Comparison of ENCODE assay signal across 25 cellular contexts in genomic region chr9:70947086-70947485, GRCh38.
DNase-seq lines count a peak whose midpoint lies in the region; ATAC-seq and TF ChIP-seq lines count a peak whose summit lies in the region.
"Had no signal": no experiment of that assay in that cellular context is flagged by ENCODE, and none has a peak within 500 bp of the region (broad histone marks: within the 10 kb centered on the region; RNA-seq: fewer than 3 reads in every experiment).

No MANE protein-coding gene starts in this region.

- TF ChIP-seq CTCF in foreskin keratinocyte (conservative IDR thresholded peaks at IDR 0.05) (no peak), PC-3 (conservative IDR thresholded peaks at IDR 0.05; ENCODE audit: low read depth, low read length) (no peak)
- no peak for TF ChIP-seq CTCF in CD4-positive, alpha-beta T cell (IDR thresholded peaks at IDR 0.05)

- H4K20me1 ChIP-seq in PC-3 (ENCODE audit: low read length) = no peaks in the 10 kb centered on the region

- no peak overlapping the region for H3K4me2 ChIP-seq in PC-3 (ENCODE audit: low read length)
- H3K4me2 ChIP-seq: hepatocyte had no signal

- H3K4me3 ChIP-seq in adipocyte (ENCODE audit: low read length) (no peak overlapping the region), PC-3 (ENCODE audit: low read length) (no peak overlapping the region)
- H3K4me3 ChIP-seq: adrenal gland, cardiac muscle cell, hepatocyte, mucosa of descending colon had no signal

- H3K79me2 ChIP-seq in PC-3 (ENCODE audit: low read length) = no peaks in the 10 kb centered on the region
- H3K79me2 ChIP-seq: hepatocyte had no signal

- BruUV-seq in PC-3 (replicated peaks; lab: Mats Ljungman, UMichigan) = no TSS peak

- H3F3A ChIP-seq in PC-3 (ENCODE audit: low read length, unreplicated experiment) = no peaks in the 10 kb centered on the region

- H3K9me2 ChIP-seq in PC-3 (replicated peaks; ENCODE audit: low read length) = no peaks in the 10 kb centered on the region

- H3K27ac ChIP-seq in foreskin keratinocyte (no peak overlapping the region), PC-3 (ENCODE audit: low read length) (no peak overlapping the region)
- no peak overlapping the region for H3K27ac ChIP-seq in CD4-positive, alpha-beta T cell (ENCODE audit: low read depth, low read length)
- H3K27ac ChIP-seq: adrenal gland, cardiac muscle cell, hepatocyte had no signal

- ATAC-seq in foreskin keratinocyte = peak; percentile 70
- no peak for ATAC-seq in CD4-positive, alpha-beta T cell (ENCODE audit: poor library complexity)
- ATAC-seq in PC-3 = no peak
- ATAC-seq: HCT116, HepG2, mucosa of descending colon, Right ventricle myocardium inferior had no signal

- H3K9me3 ChIP-seq in adipocyte (ENCODE audit: control insufficient read depth, low read length) (no peaks in the 10 kb centered on the region), PC-3 (ENCODE audit: low read length) (no peaks in the 10 kb centered on the region)
- H3K9me3 ChIP-seq in CD4-positive, alpha-beta T cell (ENCODE audit: control insufficient read depth, low read length) = no peaks in the 10 kb centered on the region
- H3K9me3 ChIP-seq: adrenal gland, mucosa of descending colon had no signal

- no peak overlapping the region for H3K27ac Mint-ChIP-seq in CD4-positive, alpha-beta T cell
- H3K27ac Mint-ChIP-seq: activated CD4-positive, alpha-beta memory T cell treated with anti-CD3 and anti-CD28 coated beads for 36 hours; nephron progenitor cell had no signal

- H3K4me1 ChIP-seq in adipocyte (ENCODE audit: control insufficient read depth, insufficient read depth, low read length) (peaks cover 7% of the 10 kb centered on the region), foreskin keratinocyte (no peaks in the 10 kb centered on the region), PC-3 (ENCODE audit: insufficient read depth, low read length) (no peaks in the 10 kb centered on the region)
- H3K4me1 ChIP-seq: adrenal gland had no signal

- intact Hi-C loops in CD4-positive, alpha-beta T cell (cut with DNase I, micrococcal nuclease) = no loop called here
- intact Hi-C loops in PC-3 (cut with micrococcal nuclease) = no loop called here

- H3K36me3 ChIP-seq in adipocyte (ENCODE audit: control insufficient read depth, insufficient read depth, low read length, severe bottlenecking) = no peaks in the 10 kb centered on the region
- no peaks in the 10 kb centered on the region for H3K36me3 ChIP-seq in PC-3 (ENCODE audit: low read depth, low read length)
- H3K36me3 ChIP-seq: adrenal gland, cardiac muscle cell had no signal

- H3K4me1 Mint-ChIP-seq in CD4-positive, alpha-beta T cell (ENCODE audit: low read depth) = no peaks in the 10 kb centered on the region
- H3K4me1 Mint-ChIP-seq: nephron progenitor cell had no signal

- H3K9ac ChIP-seq in adipocyte (ENCODE audit: low read length) (no peak overlapping the region), PC-3 (ENCODE audit: low read length) (no peak overlapping the region)

- no peak overlapping the region for H3K4me3 Mint-ChIP-seq in CD4-positive, alpha-beta T cell
- H3K4me3 Mint-ChIP-seq: activated CD4-positive, alpha-beta memory T cell treated with anti-CD3 and anti-CD28 coated beads for 36 hours; nephron progenitor cell had no signal

- POLR2A ChIA-PET in CD4-positive, alpha-beta T cell (lab: Charles Lee) = no interaction called here
- POLR2A ChIA-PET in PC-3 (lab: Charles Lee; ENCODE audit: unreplicated experiment) = no interaction called here

- no peaks in the 10 kb centered on the region for H3K36me3 Mint-ChIP-seq in CD4-positive, alpha-beta T cell (ENCODE audit: low read depth)
- H3K36me3 Mint-ChIP-seq: activated CD4-positive, alpha-beta memory T cell treated with anti-CD3 and anti-CD28 coated beads for 36 hours had no signal

- no peaks in the 10 kb centered on the region for H3K9me3 Mint-ChIP-seq in CD4-positive, alpha-beta T cell
- H3K9me3 Mint-ChIP-seq: activated CD4-positive, alpha-beta memory T cell treated with anti-CD3 and anti-CD28 coated beads for 36 hours; nephron progenitor cell had no signal

- H3K27me3 Mint-ChIP-seq in CD4-positive, alpha-beta T cell = no peaks in the 10 kb centered on the region

- H3K27me3 ChIP-seq in adipocyte (replicated peaks; ENCODE audit: control insufficient read depth, insufficient read depth, low read length) = no peaks in the 10 kb centered on the region
- no peaks in the 10 kb centered on the region for H3K27me3 ChIP-seq in foreskin keratinocyte
- peaks cover 6% of the 10 kb centered on the region for H3K27me3 ChIP-seq in CD4-positive, alpha-beta T cell (ENCODE audit: control insufficient read depth, insufficient read depth, low read length)
- H3K27me3 ChIP-seq in PC-3 (ENCODE audit: low read length) = no peaks in the 10 kb centered on the region
- H3K27me3 ChIP-seq: adrenal gland, cardiac muscle cell, hepatocyte had no signal

- no peak overlapping the region for H2AFZ ChIP-seq in PC-3 (ENCODE audit: low read length)
- H2AFZ ChIP-seq: hepatocyte had no signal

- CTCF ChIA-PET in CD4-positive, alpha-beta T cell (lab: Charles Lee) = no interaction called here
- CTCF ChIA-PET in PC-3 (lab: Charles Lee) = no interaction called here

- DNase-seq in A172 (ENCODE audit: low spot score) (peak; percentile 18), H4 (ENCODE audit: low spot score) (peak; percentile 7), adipocyte (ENCODE audit: low read depth) (peak; percentile 28), foreskin keratinocyte (no peak), putamen (ENCODE audit: low spot score) (no peak), 8988T (no peak), PC-3 (no peak)
- DNase-seq in CD4-positive, alpha-beta T cell = no peak
- DNase-seq: ACHN; activated CD4-positive, alpha-beta memory T cell treated with anti-CD3 and anti-CD28 coated beads for 36 hours; activated gamma-delta T cell treated with Interleukin-2 at 50 U/mL for 16 hours; adrenal gland; C1 segment of cervical spinal cord; dermis blood vessel endothelial cell; GDM1; MM.1S; mucosa of descending colon; NCI-H526 treated with DMSO at 0.1 percent for 48 hours; nephron progenitor cell; SW 1271 had no signal

Comparison
In these comparisons a context has a peak if more than half of its experiments do, and no peak if none do; other contexts are left out.
1. DNase-seq: peak in A172 (single experiment), H4 (single experiment) and adipocyte (single experiment); none in foreskin keratinocyte (0 of 2), CD4-positive, alpha-beta T cell (0 of 10), putamen (single experiment), 8988T (single experiment) and PC-3 (single experiment).